ENCODE assay signal across 15 cellular contexts in genomic region chr11:119909077-119909476, GRCh38.
DNase-seq lines count a peak whose midpoint lies in the region; ATAC-seq, FAIRE-seq and TF ChIP-seq lines count a peak whose summit lies in the region.
"Had no signal": no experiment of that assay in that cellular context is flagged by ENCODE, and none has a peak within 500 bp of the region (broad histone marks: within the 10 kb centered on the region; RNA-seq: fewer than 3 reads in every experiment).

No MANE protein-coding gene starts in this region.

- CTCF ChIA-PET in K562 (lab: Yijun Ruan, JAX; ENCODE audit: low intra/inter-chr PET ratio), result no interaction called here

- POLR2A ChIA-PET in K562 (lab: Yijun Ruan, JAX), result no interaction called here

- no peaks in the 10 kb centered on the region for H4K20me1 ChIP-seq in BLaER1 treated with 17β-estradiol and CSF1 and Interleukin-3, amounts not matched to agents 10 nM and 100 nM
- peaks cover 4% of the 10 kb centered on the region; the same call in 1 of the 2 replicates for H4K20me1 ChIP-seq in K562 (replicated peaks; ENCODE audit: control insufficient read depth, insufficient read depth, low read length)
- H4K20me1 ChIP-seq in neural progenitor cell (ENCODE audit: low read depth), result no peaks in the 10 kb centered on the region

- H3K4me2 ChIP-seq in BLaER1 treated with 17β-estradiol and CSF1 and Interleukin-3, amounts not matched to agents 10 nM and 100 nM, result peak overlapping the region in 9 of 11 experiments; percentile 52 to 91 (median 75); a peak in 17 of 22 replicates
- H3K4me2 ChIP-seq in K562 (ENCODE audit: insufficient read depth, low read length) (no peak overlapping the region), neural progenitor cell (no peak overlapping the region)

- intact Hi-C loops in K562 (cut with micrococcal nuclease), result no loop called here
- intact Hi-C loops in transverse colon (cut with DNase I; ENCODE audit: low total_unique reads), result no loop called here
- intact Hi-C loops in esophagus muscularis mucosa (cut with DNase I), result no loop called here

- in situ Hi-C loops in K562 (cut with MboI), result no loop called here
- in situ Hi-C loops in transverse colon (cut with MboI; ENCODE audit: low pct_ligation_motif_present in 1 of 4, low pct_unique_long_range_greater_than_20kb in 1 of 4, low sequenced_read_pairs in 3 of 4), result no loop called here

- WGBS in K562 (ENCODE audit: insufficient coverage, low coverage, missing lambda C conversion rate), result 0% methylated on average over 1 of the region's 2 CpGs
- 85 to 100% methylated on average over 1 of the region's 2 CpGs for WGBS in transverse colon (ENCODE audit: low coverage in 1 of 2), 2 donors
- WGBS in esophagus muscularis mucosa, result 75% methylated on average over 2 of the region's 2 CpGs

- peak overlapping the region; percentile 22 for H3K27ac Mint-ChIP-seq in neural progenitor cell
- H3K27ac Mint-ChIP-seq: CD4-positive, alpha-beta T cell; H9 had no signal

- no peak overlapping the region for H3K27ac ChIP-seq in BLaER1 treated with 17β-estradiol and CSF1 and Interleukin-3, amounts not matched to agents 10 nM and 100 nM
- H3K27ac ChIP-seq in K562 (ENCODE audit: extremely low read depth, low read depth, low read length) (no peak overlapping the region), neural progenitor cell (no peak overlapping the region), transverse colon (peak overlapping the region; percentile 84 to 87 (median 86)), right atrium auricular region (no peak overlapping the region), esophagus muscularis mucosa (replicated peaks in 1 of 4) (no peak overlapping the region)

- TF ChIP-seq CTCF in K562 (IDR thresholded peaks at IDR 0.05 in 2 of 3, conservative IDR thresholded peaks at IDR 0.05 in 1 of 3; ENCODE audit: insufficient read depth in 2 of 3, low read depth in 1 of 3, low read length in 3 of 3) (no peak), neural progenitor cell (IDR thresholded peaks at IDR 0.05) (no peak), transverse colon (IDR thresholded peaks at IDR 0.05) (no peak), right atrium auricular region (IDR thresholded peaks at IDR 0.05) (no peak), esophagus muscularis mucosa (IDR thresholded peaks at IDR 0.05) (no peak)

- BruUV-seq in K562 (replicated peaks; lab: Mats Ljungman, UMichigan), result no TSS peak

- no peaks in the 10 kb centered on the region for H3K79me2 ChIP-seq in K562 (ENCODE audit: control insufficient read depth, insufficient read depth, low read length)
- H3K79me2 ChIP-seq in neural progenitor cell (ENCODE audit: low read depth), result no peaks in the 10 kb centered on the region

- DNase-seq in K562 (ENCODE audit: extremely low read depth in 1 of 4, low spot score in 3 of 4) (no peak), neural progenitor cell (ENCODE audit: low spot score) (no peak), transverse colon (no peak), right atrium auricular region (ENCODE audit: low spot score) (no peak), esophagus muscularis mucosa (ENCODE audit: extremely low spot score) (no peak)
- DNase-seq in stimulated activated naive CD4-positive, alpha-beta T cell treated with Interleukin-2 at 50 U/mL for 16 hours (lab: John Stamatoyannopoulos, UW), result no peak
- DNase-seq: 8988T; AML-193; CD4-positive, alpha-beta T cell; DMS79; GOT3; H9 had no signal

- H3K4me1 Mint-ChIP-seq in neural progenitor cell, result peaks cover 36% of the 10 kb centered on the region

- H3K27me3 Mint-ChIP-seq in neural progenitor cell (ENCODE audit: insufficient read depth, low read depth), result peaks cover 5% of the 10 kb centered on the region

- peaks cover 4 to 58% (median 40%) of the 10 kb centered on the region in 10 experiments; a peak in 18 of 20 replicates for H3K4me1 ChIP-seq in BLaER1 treated with 17β-estradiol and CSF1 and Interleukin-3, amounts not matched to agents 10 nM and 100 nM
- no peaks in the 10 kb centered on the region for H3K4me1 ChIP-seq in K562 (replicated peaks in 1 of 2; ENCODE audit: control insufficient read depth in 2 of 2, insufficient read depth in 2 of 2, low read length in 2 of 2)
- H3K4me1 ChIP-seq in neural progenitor cell, result peaks cover 13% of the 10 kb centered on the region
- peaks cover 0 to 53% (median 40%) of the 10 kb centered on the region in 4 donors for H3K4me1 ChIP-seq in transverse colon
- H3K4me1 ChIP-seq in right atrium auricular region, result no peaks in the 10 kb centered on the region
- H3K4me1 ChIP-seq in esophagus muscularis mucosa, result no peaks in the 10 kb centered on the region

- H2AFZ ChIP-seq in K562 (ENCODE audit: low read depth, low read length) (no peak overlapping the region), neural progenitor cell (replicated peaks) (no peak overlapping the region)

- no peak for ATAC-seq in K562

- no peak overlapping the region for H3K9ac ChIP-seq in BLaER1 treated with 17β-estradiol and CSF1 and Interleukin-3, amounts not matched to agents 10 nM and 100 nM
- H3K9ac ChIP-seq in K562 (ENCODE audit: insufficient read depth in 1 of 2, low read depth in 2 of 2, low read length in 2 of 2), result no peak overlapping the region
- no peak overlapping the region for H3K9ac ChIP-seq in neural progenitor cell

- H3K27me3 ChIP-seq in BLaER1 treated with 17β-estradiol and CSF1 and Interleukin-3, amounts not matched to agents 10 nM and 100 nM, result no peaks in the 10 kb centered on the region
- peaks cover 5 to 48% of the 10 kb centered on the region in 2 experiments; a peak in 3 of 5 replicates for H3K27me3 ChIP-seq in K562 (ENCODE audit: control insufficient read depth in 2 of 2, insufficient read depth in 2 of 2, low read length in 2 of 2)
- H3K27me3 ChIP-seq in neural progenitor cell, result no peaks in the 10 kb centered on the region
- no peaks in the 10 kb centered on the region for H3K27me3 ChIP-seq in transverse colon
- H3K27me3 ChIP-seq in right atrium auricular region, result no peaks in the 10 kb centered on the region
- H3K27me3 ChIP-seq in esophagus muscularis mucosa, result peaks cover 0 to 62% (median 0%) of the 10 kb centered on the region in 4 donors

- H3K36me3 Mint-ChIP-seq in neural progenitor cell, result no peaks in the 10 kb centered on the region

- no peaks in the 10 kb centered on the region; a peak in 2 of 22 replicates for H3K9me3 ChIP-seq in BLaER1 treated with 17β-estradiol and CSF1 and Interleukin-3, amounts not matched to agents 10 nM and 100 nM (replicated peaks in 1 of 11)
- H3K9me3 ChIP-seq in K562 (replicated peaks; ENCODE audit: control insufficient read depth, insufficient read depth, low read depth, low read length), result no peaks in the 10 kb centered on the region
- H3K9me3 ChIP-seq in neural progenitor cell (ENCODE audit: low read depth), result no peaks in the 10 kb centered on the region
- no peaks in the 10 kb centered on the region for H3K9me3 ChIP-seq in transverse colon
- H3K9me3 ChIP-seq in right atrium auricular region, result no peaks in the 10 kb centered on the region
- H3K9me3 ChIP-seq in esophagus muscularis mucosa, result no peaks in the 10 kb centered on the region

- no peak overlapping the region for H3K4me3 Mint-ChIP-seq in neural progenitor cell
- H3K4me3 Mint-ChIP-seq: CD4-positive, alpha-beta T cell; H9 had no signal

- no peaks in the 10 kb centered on the region for H3K36me3 ChIP-seq in BLaER1 treated with 17β-estradiol and CSF1 and Interleukin-3, amounts not matched to agents 10 nM and 100 nM
- no peaks in the 10 kb centered on the region for H3K36me3 ChIP-seq in K562 (ENCODE audit: control insufficient read depth, insufficient read depth, low read length)
- no peaks in the 10 kb centered on the region for H3K36me3 ChIP-seq in neural progenitor cell
- no peaks in the 10 kb centered on the region for H3K36me3 ChIP-seq in transverse colon
- no peaks in the 10 kb centered on the region for H3K36me3 ChIP-seq in right atrium auricular region
- no peaks in the 10 kb centered on the region for H3K36me3 ChIP-seq in esophagus muscularis mucosa

- H3K9me1 ChIP-seq in K562 (ENCODE audit: control insufficient read depth, insufficient read depth, low read length), result no peaks in the 10 kb centered on the region

- no peaks in the 10 kb centered on the region for H3F3A ChIP-seq in neural progenitor cell (ENCODE audit: low read depth)

- TF ChIP-seq EP300 in K562 (IDR thresholded peaks at IDR 0.05; ENCODE audit: low read length) (no peak), transverse colon (IDR thresholded peaks at IDR 0.05; ENCODE audit: low read depth) (no peak), esophagus muscularis mucosa (IDR thresholded peaks at IDR 0.05) (no peak)

- H3K9me3 Mint-ChIP-seq in neural progenitor cell, result no peaks in the 10 kb centered on the region
- H3K9me3 Mint-ChIP-seq: CD4-positive, alpha-beta T cell; H9 had no signal

- TF ChIP-seq POLR2A in K562 (conservative IDR thresholded peaks at IDR 0.05) (no peak), transverse colon (IDR thresholded peaks at IDR 0.05) (no peak), esophagus muscularis mucosa (IDR thresholded peaks at IDR 0.05; ENCODE audit: low read depth) (no peak)

- TF ChIP-seq RAD21 in K562 (CRISPR knock-in tag; conservative IDR thresholded peaks at IDR 0.05 in 1 of 2, IDR thresholded peaks at IDR 0.05 in 1 of 2), result no peak

- no peak for FAIRE-seq in K562 (lab: Jason Lieb, UNC)
- FAIRE-seq: GM12891, GM19239 had no signal

- no peak overlapping the region for H3K4me3 ChIP-seq in BLaER1 treated with 17β-estradiol and CSF1 and Interleukin-3, amounts not matched to agents 10 nM and 100 nM
- H3K4me3 ChIP-seq in K562, result no peak overlapping the region
- no peak overlapping the region for H3K4me3 ChIP-seq in neural progenitor cell
- H3K4me3 ChIP-seq in transverse colon, result no peak overlapping the region
- no peak overlapping the region for H3K4me3 ChIP-seq in right atrium auricular region
- no peak overlapping the region for H3K4me3 ChIP-seq in esophagus muscularis mucosa

TF ChIP-seq in K562, 482 proteins besides CTCF, POLR2A, EP300 and RAD21 (continues in another document):
- peak; percentile 54; the same call in 1 of the 2 replicates for TF ChIP-seq RFX1 (IDR thresholded peaks at IDR 0.05)
- no peak for TF ChIP-seq SIN3B (IDR thresholded peaks at IDR 0.05; ENCODE audit: low read depth)

Comparison
In these comparisons a context has a peak if more than half of its experiments do, and no peak if none do; other contexts are left out.
1. H3K27ac ChIP-seq: peak in transverse colon (4 of 4); none in BLaER1 treated with 17β-estradiol and CSF1 and Interleukin-3, amounts not matched to agents 10 nM and 100 nM (0 of 11), K562 (single experiment), neural progenitor cell (single experiment), right atrium auricular region (0 of 2) and esophagus muscularis mucosa (0 of 4).
2. H3K4me2 ChIP-seq: peak in BLaER1 treated with 17β-estradiol and CSF1 and Interleukin-3, amounts not matched to agents 10 nM and 100 nM (9 of 11); none in K562 (single experiment) and neural progenitor cell (single experiment).